1 cellular context compared by ENCODE assay signal in genomic region chr2:19299522-19299921, GRCh38.
TF ChIP-seq lines count a peak whose summit lies in the region.

No MANE protein-coding gene starts in this region.

TF ChIP-seq in SK-N-SH treated with all-trans-retinoic acid at 6 μM for 48 hours, 23 proteins besides CTCF, POLR2A, EP300 and RAD21 (continued from another document):
- TF ChIP-seq TSHZ2 (CRISPR knock-in tag; IDR thresholded peaks at IDR 0.05), result no peak
- TF ChIP-seq ZC3H10 (CRISPR knock-in tag; IDR thresholded peaks at IDR 0.05), result no peak
